8 cellular contexts compared by ENCODE assay signal in genomic region chr2:228164718-228165117, GRCh38. TPM values are rescaled to one million over a fixed set of nuclear protein-coding genes. Genes with fewer than 3 reads are reported as not detected.
"Had no signal": no experiment of that assay in that cellular context is flagged by ENCODE, and none has a peak within 500 bp of the region (broad histone marks: within the 10 kb centered on the region; RNA-seq: fewer than 3 reads in every experiment).

No MANE protein-coding gene starts in this region.

- H3K27ac ChIP-seq: HL-60 had no signal

- H3K4me3 ChIP-seq: K562 had no signal

- FAIRE-seq: HTR-8/SVneo, K562 had no signal

- ATAC-seq: K562 had no signal

- DNase-seq: IMR-90, KBM-7 had no signal

RNA-seq across cellular contexts. Expression of gene SPHKAP, which starts 16.8 kb away (rescaled TPM):
- total RNA-seq: HT-29, HT1080, IMR-90, K562 had no signal
- polyA plus RNA-seq: IgD-negative memory B cell, IMR-90, K562 had no signal
